ENCODE assay signal across 8 cellular contexts in the genomic region with DNA sequence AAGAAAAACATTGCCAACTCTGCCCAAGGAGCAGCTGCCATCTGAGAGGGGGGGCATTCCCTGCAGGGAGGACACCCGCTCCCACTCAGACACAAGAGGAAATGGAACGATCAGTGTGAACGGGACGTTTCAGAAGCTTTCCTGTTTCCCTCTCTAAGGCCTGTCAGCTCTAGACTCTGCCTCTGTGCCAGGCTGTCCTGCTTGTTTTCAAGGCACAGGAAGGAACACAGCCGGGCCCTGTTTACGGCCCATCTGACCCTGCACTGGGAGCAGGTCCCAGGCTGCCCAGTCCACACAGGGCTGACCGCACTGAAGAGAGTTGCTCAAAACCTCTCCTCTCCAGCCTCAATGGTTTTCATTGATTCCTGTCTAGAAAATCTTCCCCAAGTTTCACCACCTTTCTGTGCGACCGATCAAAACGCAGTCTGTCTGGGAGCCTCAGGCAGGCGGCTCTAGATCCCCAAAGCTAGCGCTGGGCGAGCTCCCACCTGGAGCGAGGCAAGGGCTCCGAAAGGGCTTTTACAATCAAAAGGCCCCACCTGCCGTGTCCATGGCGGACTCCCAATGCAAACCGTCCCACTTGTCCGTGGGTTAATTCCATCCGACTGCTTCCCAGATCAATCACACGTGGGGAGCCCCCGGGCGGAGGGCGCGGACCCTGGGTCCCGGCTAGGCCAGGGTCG. TPM values are rescaled to one million over a fixed set of nuclear protein-coding genes. Genes with fewer than 3 reads are reported as not detected.
DNase-seq lines count a peak whose midpoint lies in the region; ATAC-seq and TF ChIP-seq lines count a peak whose summit lies in the region.

No MANE protein-coding gene starts in this region.

- H3K4me1 ChIP-seq in cardiac muscle cell (ENCODE audit: low read depth) (peaks cover 17% of the 10 kb centered on the region), iPS-15b (ENCODE audit: control insufficient read depth, insufficient read depth, low read length) (peaks cover 2% of the 10 kb centered on the region), skeletal muscle satellite cell (ENCODE audit: control insufficient read depth, insufficient read depth, low read length) (peaks cover 49% of the 10 kb centered on the region)

- H3K4me2 ChIP-seq in skeletal muscle satellite cell (ENCODE audit: low read length), result peak overlapping the region; percentile 82

- H3K9ac ChIP-seq in iPS-15b (ENCODE audit: low read depth, low read length), result peak overlapping the region; percentile 37
- H3K9ac ChIP-seq in skeletal muscle satellite cell (ENCODE audit: low read depth, low read length), result peak overlapping the region; percentile 89

- no peaks in the 10 kb centered on the region for H3K27me3 ChIP-seq in cardiac muscle cell
- no peaks in the 10 kb centered on the region for H3K27me3 ChIP-seq in iPS-15b (ENCODE audit: control insufficient read depth, insufficient read depth, low read length)
- no peaks in the 10 kb centered on the region for H3K27me3 ChIP-seq in skeletal muscle satellite cell (ENCODE audit: control insufficient read depth, insufficient read depth, low read length)

- DNase-seq in cardiac muscle cell (ENCODE audit: low read depth in 1 of 2, low spot score in 1 of 2), result peak in 1 of 2 donors; percentile 45
- DNase-seq in cardiac septum (ENCODE audit: low spot score), result no peak
- DNase-seq in amygdala (lab: John Stamatoyannopoulos, UW), result peak in 41 of 56 donors; percentile 16 to 82 (median 54)
- no peak for DNase-seq in NCI-H2107 treated with DMSO at 0.1 percent for 48 hours (lab: John Stamatoyannopoulos, UW; ENCODE audit: unreplicated experiment)

- H3K4me3 ChIP-seq in cardiac muscle cell (no peak overlapping the region), iPS-15b (ENCODE audit: low read depth, low read length) (peak overlapping the region; percentile 30), skeletal muscle satellite cell (ENCODE audit: low read length) (peak overlapping the region; percentile 81)

- intact Hi-C loops in cardiac septum (cut with DNase I), result no loop called here

- H3K27ac ChIP-seq in cardiac muscle cell, result peak overlapping the region; percentile 70

- no peak for TF ChIP-seq CTCF in cardiac muscle cell (IDR thresholded peaks at IDR 0.05; ENCODE audit: low read depth, low read length)

- no peaks in the 10 kb centered on the region for H3K36me3 ChIP-seq in cardiac muscle cell
- no peaks in the 10 kb centered on the region for H3K36me3 ChIP-seq in iPS-15b (ENCODE audit: control insufficient read depth, insufficient read depth, low read length)
- H3K36me3 ChIP-seq in skeletal muscle satellite cell (ENCODE audit: insufficient read depth, low read length), result no peaks in the 10 kb centered on the region

- H3K9me3 ChIP-seq in cardiac muscle cell (ENCODE audit: low read depth), result no peaks in the 10 kb centered on the region
- no peaks in the 10 kb centered on the region for H3K9me3 ChIP-seq in iPS-15b (ENCODE audit: control insufficient read depth, insufficient read depth, low read length)
- no peaks in the 10 kb centered on the region for H3K9me3 ChIP-seq in skeletal muscle satellite cell (replicated peaks; ENCODE audit: low read length)

- ATAC-seq in activated CD4-positive, CD25-positive, alpha-beta regulatory T cell treated with anti-CD3 and anti-CD28 coated beads, Interleukin-2, amount 50 U/mL, for 24 hours, result no peak
- ATAC-seq in GM21737 (IDR thresholded peaks at IDR 0.05; ENCODE audit: unreplicated experiment), result no peak

RNA-seq across cellular contexts. Expression of a gene that starts 1.5 kb away (rescaled TPM):
- total RNA-seq in cardiac muscle cell (54.5 and 121 TPM in 2 replicates), cardiac septum (20.4 TPM)
- polyA plus RNA-seq in cardiac muscle cell, result 32.7 and 49.2 TPM in 2 replicates
- total RNA-seq in skeletal muscle satellite cell (2012; rRNA removed), result 155 and 171 TPM in 2 replicates

RNA-seq across cellular contexts. Expression of a gene that starts 20.1 kb away (rescaled TPM):
- 24.5 and 29.6 TPM in 2 replicates for total RNA-seq in cardiac muscle cell
- 15.9 and 17.9 TPM in 2 replicates for polyA plus RNA-seq in cardiac muscle cell
- 0.46 TPM for total RNA-seq in cardiac septum
- total RNA-seq in skeletal muscle satellite cell (2012; rRNA removed), result 12.4 and 16.8 TPM in 2 replicates

RNA-seq across cellular contexts. Expression of a gene that starts 28.2 kb away (rescaled TPM):
- total RNA-seq in cardiac muscle cell, result 123 and 140 TPM in 2 replicates
- 169 and 193 TPM in 2 replicates for polyA plus RNA-seq in cardiac muscle cell
- total RNA-seq in cardiac septum, result 46.6 TPM
- total RNA-seq in skeletal muscle satellite cell (2012; rRNA removed), result 87.8 and 97.6 TPM in 2 replicates

Comparison
In these comparisons a context has a peak if more than half of its experiments do, and no peak if none do; other contexts are left out.
1. RNA of a gene that starts 20.1 kb away (total RNA-seq): 24.5 to 29.6 TPM in cardiac muscle cell; 0.46 TPM in cardiac septum (single experiment); every median in the first group is over 10 times any median in the second.
2. DNase-seq: peak in amygdala (41 of 56); none in cardiac septum (single experiment) and NCI-H2107 treated with DMSO at 0.1 percent for 48 hours (single experiment).